In the genomic region with DNA sequence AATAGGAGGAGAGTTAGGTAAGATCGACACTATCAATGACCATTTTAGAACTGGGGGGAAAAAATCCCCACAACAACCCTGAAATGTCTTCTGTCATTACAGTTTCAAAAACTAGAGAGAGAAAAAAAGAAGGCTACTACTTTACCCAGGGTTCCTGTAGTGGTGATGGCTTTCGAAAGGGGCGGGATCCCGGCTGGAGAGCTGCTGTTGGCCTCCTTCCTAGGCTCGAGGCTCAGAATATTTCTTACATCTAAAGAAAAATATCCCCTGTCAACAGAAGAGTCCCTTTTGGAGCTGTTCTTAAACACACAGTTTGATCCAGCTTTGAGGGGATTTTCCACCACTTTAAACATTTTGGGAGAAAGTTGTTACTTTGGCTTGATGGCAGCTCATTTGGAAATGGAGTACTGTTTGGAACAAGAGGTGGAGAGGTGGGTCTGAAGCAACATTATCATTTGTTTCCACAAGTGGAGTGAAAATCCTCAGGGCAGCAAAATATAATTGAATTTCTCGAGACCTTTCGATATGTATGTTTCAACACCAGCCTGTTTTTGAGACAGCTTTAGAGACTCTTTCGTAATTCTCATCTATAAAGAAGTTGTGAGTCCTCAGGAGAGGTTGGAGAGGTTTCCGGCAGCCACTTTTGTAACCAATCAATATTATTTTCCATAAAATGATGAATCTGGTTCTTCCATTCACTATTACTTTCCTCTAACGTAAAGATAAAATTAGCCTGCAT, we compare ENCODE assay signal across 25 cellular contexts. TPM values are rescaled to one million over a fixed set of nuclear protein-coding genes. Genes with fewer than 3 reads are reported as not detected.
DNase-seq lines count a peak whose midpoint lies in the region; ATAC-seq, FAIRE-seq and TF ChIP-seq lines count a peak whose summit lies in the region.
"Had no signal": no experiment of that assay in that cellular context is flagged by ENCODE, and none has a peak within 500 bp of the region (broad histone marks: within the 10 kb centered on the region; RNA-seq: fewer than 3 reads in every experiment).

No MANE protein-coding gene starts in this region.

- POLR2A ChIA-PET in CD8-positive, alpha-beta memory T cell (lab: Charles Lee), result no interaction called here

- H3K27me3 ChIP-seq in HAP-1 (ENCODE audit: low read depth) (no peaks in the 10 kb centered on the region), colonic mucosa (no peaks in the 10 kb centered on the region), muscle layer of colon (ENCODE audit: control insufficient read depth in 1 of 2, insufficient read depth in 2 of 2, low read length in 2 of 2) (peaks cover 12 to 23% of the 10 kb centered on the region in 2 donors)
- H3K27me3 ChIP-seq in CD8-positive, alpha-beta memory T cell (ENCODE audit: insufficient read depth, low read length, poor library complexity, severe bottlenecking), result peaks cover 81% of the 10 kb centered on the region

- in situ Hi-C loops in HAP-1 (cut with MboI; ENCODE audit: low sequenced_read_pairs), result loop anchor here (5.0 kb wide), 3 partner anchors 582 to 822 kb away; no protein-coding TSS in a partner anchor

- peak overlapping the region in 1 of 7 donors; percentile 28 for H3K4me3 Mint-ChIP-seq in CD8-positive, alpha-beta memory T cell
- H3K4me3 Mint-ChIP-seq: activated naive CD8-positive, alpha-beta T cell treated with anti-CD3 and anti-CD28 coated beads, Interleukin-2, amount 50 U/mL, for 24 hours; activated T-helper 17 cell treated with anti-CD3 and anti-CD28 coated beads, Interleukin-2, amount 50 U/mL, for 72 hours; CD4-positive, alpha-beta T cell had no signal

- H3K4me1 ChIP-seq in HAP-1 (peaks cover 11% of the 10 kb centered on the region), colonic mucosa (peaks cover 6% of the 10 kb centered on the region), muscle layer of colon (ENCODE audit: insufficient read depth, low read length) (peaks cover 15% of the 10 kb centered on the region)
- H3K4me1 ChIP-seq in CD8-positive, alpha-beta memory T cell (ENCODE audit: insufficient read depth, low read length), result peaks cover 21% of the 10 kb centered on the region

- peaks cover 84 to 92% of the 10 kb centered on the region in 2 donors for H3K27me3 Mint-ChIP-seq in CD8-positive, alpha-beta memory T cell

- no peak for ATAC-seq in GM18511 (IDR thresholded peaks at IDR 0.05; ENCODE audit: unreplicated experiment)
- ATAC-seq: activated naive CD8-positive, alpha-beta T cell treated with anti-CD3 and anti-CD28 coated beads, Interleukin-2, amount 50 U/mL, for 24 hours; activated T-helper 17 cell treated with anti-CD3 and anti-CD28 coated beads, Interleukin-2, amount 50 U/mL, for 72 hours had no signal

- peak; percentile 46 for FAIRE-seq in A204.1 (lab: Jason Lieb, UNC)
- FAIRE-seq: HTR-8/SVneo had no signal

- intact Hi-C loops in colonic mucosa (cut with DNase I), result loop anchor here (10.0 kb wide), 2 partner anchors 550 to 900 kb away; partner anchors contain the start of gene TAX1BP1

- DNase-seq in HAP-1 (ENCODE audit: low spot score in 2 of 2), result peak in 1 of 2 experiments; percentile 56
- peak; percentile 53 for DNase-seq in colonic mucosa
- no peak for DNase-seq in hippocampal formation (lab: John Stamatoyannopoulos, UW)
- DNase-seq in NCI-H524 (lab: John Stamatoyannopoulos, UW), result no peak
- no peak for DNase-seq in CD8-positive, alpha-beta memory T cell
- DNase-seq: activated CD4-positive, alpha-beta T cell treated with anti-CD3 and anti-CD28 coated beads for 1 hour; activated naive CD8-positive, alpha-beta T cell treated with anti-CD3 and anti-CD28 coated beads, Interleukin-2, amount 50 U/mL, for 24 hours; CD4-positive, alpha-beta T cell; GOT3; islet precursor cell; Karpas-422; NCI-H1105 treated with DMSO at 0.1 percent for 48 hours; NCI-H510A; occipital lobe; stimulated activated CD4-positive, alpha-beta T cell treated with anti-CD3 and anti-CD28 coated beads, Interleukin-15, amount 100 ng/mL, for 24 hours; T1000 had no signal

- H3K9me3 ChIP-seq in HAP-1, result no peaks in the 10 kb centered on the region
- H3K9me3 ChIP-seq in colonic mucosa, result no peaks in the 10 kb centered on the region
- no peaks in the 10 kb centered on the region for H3K9me3 ChIP-seq in muscle layer of colon (ENCODE audit: low read length)
- H3K9me3 ChIP-seq in CD8-positive, alpha-beta memory T cell (ENCODE audit: low read length), result no peaks in the 10 kb centered on the region
- H3K9me3 ChIP-seq: thoracic aorta had no signal

- peak overlapping the region in 1 of 2 donors; percentile 53 for H3K9ac ChIP-seq in colonic mucosa (ENCODE audit: low read depth in 2 of 2, low read length in 2 of 2)
- H3K9ac ChIP-seq in muscle layer of colon (ENCODE audit: low read length), result peak overlapping the region; percentile 94

- CTCF ChIA-PET in CD8-positive, alpha-beta memory T cell (lab: Charles Lee), result interaction anchor here (1.3 to 2.5 kb wide), 11 partner anchors 8 to 936 kb away, joined by 3 to 22 read pairs (median 6); no protein-coding TSS in a partner anchor

- H3K4me1 Mint-ChIP-seq in CD8-positive, alpha-beta memory T cell, result peaks cover 22 to 34% (median 27%) of the 10 kb centered on the region in 3 donors

- H3K36me3 Mint-ChIP-seq in CD8-positive, alpha-beta memory T cell, result no peaks in the 10 kb centered on the region
- H3K36me3 Mint-ChIP-seq: brain had no signal

- peaks cover 41% of the 10 kb centered on the region for H3K36me3 ChIP-seq in HAP-1 (replicated peaks)
- no peaks in the 10 kb centered on the region for H3K36me3 ChIP-seq in colonic mucosa
- H3K36me3 ChIP-seq in muscle layer of colon (ENCODE audit: insufficient read depth, low read length), result no peaks in the 10 kb centered on the region
- H3K36me3 ChIP-seq in CD8-positive, alpha-beta memory T cell (ENCODE audit: insufficient read depth, low read length), result no peaks in the 10 kb centered on the region
- H3K36me3 ChIP-seq: thoracic aorta had no signal

- no peak for TF ChIP-seq CTCF in colonic mucosa (IDR thresholded peaks at IDR 0.05)

- H3K27ac Mint-ChIP-seq in CD8-positive, alpha-beta memory T cell, result peak overlapping the region in 1 of 8 donors; percentile 64
- H3K27ac Mint-ChIP-seq: activated naive CD8-positive, alpha-beta T cell treated with anti-CD3 and anti-CD28 coated beads, Interleukin-2, amount 50 U/mL, for 24 hours; activated T-helper 17 cell treated with anti-CD3 and anti-CD28 coated beads, Interleukin-2, amount 50 U/mL, for 72 hours; brain; CD4-positive, alpha-beta T cell had no signal

- H3K27ac ChIP-seq in colonic mucosa (no peak overlapping the region), muscle layer of colon (ENCODE audit: low read depth, low read length) (peak overlapping the region; percentile 97)
- no peak overlapping the region for H3K27ac ChIP-seq in CD8-positive, alpha-beta memory T cell (ENCODE audit: low read depth, low read length)
- H3K27ac ChIP-seq: thoracic aorta had no signal

- H3K4me3 ChIP-seq in HAP-1, result peak overlapping the region; percentile 65
- peak overlapping the region; percentile 39 for H3K4me3 ChIP-seq in colonic mucosa
- H3K4me3 ChIP-seq in muscle layer of colon (ENCODE audit: low read depth in 1 of 2, low read length in 2 of 2), result peak overlapping the region; percentile 9 to 92
- H3K4me3 ChIP-seq in CD8-positive, alpha-beta memory T cell (ENCODE audit: low read length), result no peak overlapping the region
- H3K4me3 ChIP-seq: lung, thoracic aorta had no signal

- peaks cover 0 to 7% (median 0%) of the 10 kb centered on the region in 5 donors for H3K9me3 Mint-ChIP-seq in CD8-positive, alpha-beta memory T cell
- H3K9me3 Mint-ChIP-seq: activated naive CD8-positive, alpha-beta T cell treated with anti-CD3 and anti-CD28 coated beads, Interleukin-2, amount 50 U/mL, for 24 hours; activated T-helper 17 cell treated with anti-CD3 and anti-CD28 coated beads, Interleukin-2, amount 50 U/mL, for 72 hours; CD4-positive, alpha-beta T cell had no signal

RNA-seq across cellular contexts. Expression of gene HOXA13, which starts 5.1 kb away (rescaled TPM):
- total RNA-seq in colonic mucosa, result 10 to 100 TPM; 22.7 to 33.8 TPM
- not detected for total RNA-seq in CD8-positive, alpha-beta memory T cell
- polyA plus RNA-seq in CD8-positive, alpha-beta memory T cell, result not detected
- total RNA-seq: activated T-helper 17 cell treated with anti-CD3 and anti-CD28 coated beads, Interleukin-2, amount 50 U/mL, for 72 hours; CD4-positive, alpha-beta T cell; lung; occipital lobe had no signal
- polyA plus RNA-seq: AG04450, lung had no signal

RNA-seq across cellular contexts. Expression of gene HOXA11, which starts 9.8 kb away (rescaled TPM):
- 1 to 10 TPM; 2.9 to 3.7 TPM for total RNA-seq in colonic mucosa
- not detected for total RNA-seq in CD8-positive, alpha-beta memory T cell
- polyA plus RNA-seq in CD8-positive, alpha-beta memory T cell, result not detected
- total RNA-seq: activated T-helper 17 cell treated with anti-CD3 and anti-CD28 coated beads, Interleukin-2, amount 50 U/mL, for 72 hours; CD4-positive, alpha-beta T cell; lung; occipital lobe had no signal
- polyA plus RNA-seq: lung had no signal

RNA-seq across cellular contexts. Expression of gene HOXA10, which starts 20.7 kb away (rescaled TPM):
- total RNA-seq in colonic mucosa, result 10 to 100 TPM; 25.4 to 26.0 TPM
- total RNA-seq in CD8-positive, alpha-beta memory T cell, result not detected
- polyA plus RNA-seq in CD8-positive, alpha-beta memory T cell, result 0.09 TPM
- total RNA-seq: activated T-helper 17 cell treated with anti-CD3 and anti-CD28 coated beads, Interleukin-2, amount 50 U/mL, for 72 hours; CD4-positive, alpha-beta T cell; occipital lobe had no signal

RNA-seq across cellular contexts. Expression of gene HOXA9, which starts 29.5 kb away (rescaled TPM):
- 10 to 100 TPM; 19.5 to 22.1 TPM for total RNA-seq in colonic mucosa
- not detected for total RNA-seq in CD8-positive, alpha-beta memory T cell
- not detected for polyA plus RNA-seq in CD8-positive, alpha-beta memory T cell
- total RNA-seq: activated T-helper 17 cell treated with anti-CD3 and anti-CD28 coated beads, Interleukin-2, amount 50 U/mL, for 72 hours; CD4-positive, alpha-beta T cell; occipital lobe; thoracic aorta had no signal

RNA-seq across cellular contexts. Expression of gene HOXA7, which starts 38.3 kb away (rescaled TPM):
- total RNA-seq in colonic mucosa, result 10 to 100 TPM; 21.9 to 24.4 TPM
- total RNA-seq in CD8-positive, alpha-beta memory T cell, result not detected
- polyA plus RNA-seq in CD8-positive, alpha-beta memory T cell, result not detected
- total RNA-seq: activated T-helper 17 cell treated with anti-CD3 and anti-CD28 coated beads, Interleukin-2, amount 50 U/mL, for 72 hours; CD4-positive, alpha-beta T cell; occipital lobe had no signal

Comparison
In these comparisons a context has a peak if more than half of its experiments do, and no peak if none do; other contexts are left out.
1. RNA of gene HOXA13, which starts 5.1 kb away (total RNA-seq): 22.7 to 33.8 TPM in colonic mucosa; not detected in CD8-positive, alpha-beta memory T cell; every median in the first group is over 10 times any median in the second.
2. RNA of gene HOXA10, which starts 20.7 kb away (total RNA-seq): 25.4 to 26.0 TPM in colonic mucosa; not detected in CD8-positive, alpha-beta memory T cell; every median in the first group is over 10 times any median in the second.